24 cellular contexts compared by ENCODE assay signal in the genomic region with DNA sequence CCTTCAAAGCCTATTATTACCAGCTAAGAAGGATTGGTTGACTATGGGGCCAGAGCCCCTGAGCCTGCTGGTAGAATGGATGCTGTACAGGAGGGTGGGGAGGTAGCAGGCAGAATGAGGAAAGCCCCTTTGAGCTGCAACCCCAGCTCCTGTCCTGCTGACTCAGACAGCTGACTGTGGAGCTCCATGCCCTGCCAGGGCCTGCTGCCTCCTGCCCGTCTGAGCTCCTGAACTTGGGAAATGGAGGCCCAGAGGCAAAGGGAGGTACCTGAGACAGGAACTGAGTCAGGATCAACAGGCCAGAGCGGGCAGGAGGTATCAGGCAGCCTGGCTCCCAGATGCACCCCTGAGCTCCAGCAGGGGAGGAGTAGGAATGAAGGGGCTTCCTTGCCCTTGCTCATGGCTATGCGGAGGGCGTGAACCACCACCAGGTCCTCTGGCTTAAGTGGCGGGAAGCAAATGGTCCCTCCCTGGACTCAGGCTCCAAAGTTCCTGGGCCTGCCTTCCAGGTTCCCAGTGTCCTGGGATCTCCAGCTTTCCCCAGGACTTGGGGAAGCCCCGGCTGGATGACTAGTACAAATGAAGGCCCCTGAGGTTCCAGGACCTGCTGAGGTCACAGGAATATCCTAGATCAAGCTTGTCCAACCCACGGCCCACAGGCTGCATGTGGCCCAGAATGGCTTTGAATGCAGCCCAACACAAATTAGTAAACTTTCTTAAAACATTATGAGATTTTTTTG. TPM values are rescaled to one million over a fixed set of nuclear protein-coding genes. Genes with fewer than 3 reads are reported as not detected.
A peak's percentile ranks its signal among the peaks of the same experiment; 100 is the strongest.
DNase-seq lines count a peak whose midpoint lies in the region; ATAC-seq and TF ChIP-seq lines count a peak whose summit lies in the region.
"Had no signal": no experiment of that assay in that cellular context is flagged by ENCODE, and none has a peak within 500 bp of the region (broad histone marks: within the 10 kb centered on the region; RNA-seq: fewer than 3 reads in every experiment).

No MANE protein-coding gene starts in this region.

- no peak for TF ChIP-seq EP300 in ovary (IDR thresholded peaks at IDR 0.05)

- CTCF ChIA-PET in PC-3 (lab: Charles Lee) = interaction anchor here (0.6 kb wide), 1 partner anchor 89 kb away, joined by 4 read pairs; no protein-coding TSS in a partner anchor

- no peaks in the 10 kb centered on the region for H4K20me1 ChIP-seq in GM23248 (ENCODE audit: insufficient read depth)
- H4K20me1 ChIP-seq in PC-3 (ENCODE audit: low read length) = peaks cover 7% of the 10 kb centered on the region; the same call in 1 of the 2 replicates

- intact Hi-C loops in PC-3 (cut with micrococcal nuclease) = no loop called here
- intact Hi-C loops in ovary (cut with DNase I) = no loop called here

- in situ Hi-C loops in GM23248 (cut with MboI) = no loop called here

- H3K4me3 ChIP-seq in GM23248 = no peak overlapping the region
- no peak overlapping the region for H3K4me3 ChIP-seq in PC-3 (ENCODE audit: low read length)
- H3K4me3 ChIP-seq in trophoblast cell (ENCODE audit: low read depth, low read length) = no peak overlapping the region
- H3K4me3 ChIP-seq in ovary = no peak overlapping the region
- H3K4me3 ChIP-seq: coronary artery, right atrium auricular region had no signal

- H3K9ac ChIP-seq in GM23248 = no peak overlapping the region
- H3K9ac ChIP-seq in PC-3 (ENCODE audit: low read length) = no peak overlapping the region
- H3K9ac ChIP-seq in trophoblast cell (ENCODE audit: low read length) = no peak overlapping the region

- WGBS in GM23248 (ENCODE audit: low coverage in 1 of 2, low lambda C conversion rate in 2 of 2, missing lambda C conversion rate in 2 of 2), 2 experiments = 92 to 94% methylated on average over 7 of the region's 7 CpGs
- WGBS in trophoblast cell (ENCODE audit: extremely low coverage, insufficient coverage, insufficient read length) = no CpG with 5 or more reads among the region's 7 CpGs
- 91% methylated on average over 7 of the region's 7 CpGs for WGBS in ovary, 3 donors

- no TSS peak for BruUV-seq in PC-3 (replicated peaks; lab: Mats Ljungman, UMichigan)

- peak overlapping the region; percentile 29 for H2BK5ac ChIP-seq in trophoblast cell (ENCODE audit: low read depth, low read length, poor library complexity)

- H3K23ac ChIP-seq in trophoblast cell (ENCODE audit: low read length) = no peak overlapping the region

- no peak overlapping the region for H3K14ac ChIP-seq in trophoblast cell (ENCODE audit: low read length)

- H3K9me3 ChIP-seq in GM23248 (ENCODE audit: low read depth) (no peaks in the 10 kb centered on the region), PC-3 (ENCODE audit: low read length) (no peaks in the 10 kb centered on the region), trophoblast cell (ENCODE audit: insufficient read depth, low read depth, low read length) (peaks cover 5% of the 10 kb centered on the region), ovary (no peaks in the 10 kb centered on the region)
- H3K9me3 ChIP-seq: right atrium auricular region had no signal

- H3K4me1 ChIP-seq in GM23248 (ENCODE audit: insufficient read depth) (no peaks in the 10 kb centered on the region), PC-3 (ENCODE audit: insufficient read depth, low read length) (peaks cover 58% of the 10 kb centered on the region), trophoblast cell (ENCODE audit: control insufficient read depth in 1 of 2, insufficient read depth in 2 of 2, low read length in 2 of 2) (peaks cover 35 to 37% of the 10 kb centered on the region in 2 experiments), ovary (ENCODE audit: insufficient read depth) (peaks cover 2% of the 10 kb centered on the region)

- H3K9me2 ChIP-seq in GM23248 (ENCODE audit: insufficient read depth) = no peaks in the 10 kb centered on the region
- no peaks in the 10 kb centered on the region for H3K9me2 ChIP-seq in PC-3 (replicated peaks; ENCODE audit: low read length)

- no peak overlapping the region for H4K8ac ChIP-seq in trophoblast cell (ENCODE audit: low read depth, low read length)

- no peak for TF ChIP-seq POLR2A in ovary (IDR thresholded peaks at IDR 0.05)

- no peak overlapping the region for H3K4ac ChIP-seq in trophoblast cell (ENCODE audit: low read depth, low read length)

- peak; percentile 9 for DNase-seq in GM23248
- DNase-seq in PC-3 = peak; percentile 34
- peak; percentile 98 for DNase-seq in epithelial cell of prostate (ENCODE audit: low read depth, low spot score)
- no peak for DNase-seq in trophoblast cell
- no peak for DNase-seq in GM03348 (ENCODE audit: low spot score)
- no peak for DNase-seq in ovary
- DNase-seq: activated CD4-positive, alpha-beta T cell treated with anti-CD3 and anti-CD28 coated beads, Interleukin-2, amount 10 ng/mL, durations not matched to agents 24 days and 14 days; activated effector memory CD4-positive, alpha-beta T cell treated with Interleukin-2 at 50 U/mL for 16 hours; brain microvascular endothelial cell; left colon; mesendoderm; NCI-H1417; NCI-H2081 treated with DMSO at 0.1 percent for 48 hours; NCI-H510A; NK-92 treated with Interleukin-12 subunit alpha and Interleukin-12 subunit beta, amount 100 ng/mL, for 24 hours; stimulated activated CD4-positive, alpha-beta T cell treated with anti-CD3 and anti-CD28 coated beads, Interleukin-12 subunit alpha, Interleukin-12 subunit beta, amount 100 ng/mL, for 4 hours; T-helper 2 cell had no signal

- H3K18ac ChIP-seq in trophoblast cell (ENCODE audit: low read length) = no peak overlapping the region

- no peaks in the 10 kb centered on the region for H3K79me2 ChIP-seq in GM23248 (ENCODE audit: insufficient read depth)
- H3K79me2 ChIP-seq in PC-3 (ENCODE audit: low read length) = peaks cover 12% of the 10 kb centered on the region
- H3K79me2 ChIP-seq in trophoblast cell (ENCODE audit: control insufficient read depth, insufficient read depth, low read length, poor library complexity) = peaks cover 2% of the 10 kb centered on the region

- H2AFZ ChIP-seq in GM23248 = no peak overlapping the region
- H2AFZ ChIP-seq in PC-3 (ENCODE audit: low read length) = no peak overlapping the region
- H2AFZ ChIP-seq in trophoblast cell (ENCODE audit: insufficient read depth, low read length, poor library complexity) = no peak overlapping the region

- H3K79me1 ChIP-seq in trophoblast cell (ENCODE audit: low read length) = peaks cover 14% of the 10 kb centered on the region

- H3K27me3 ChIP-seq in GM23248 (replicated peaks; ENCODE audit: insufficient read depth) (no peaks in the 10 kb centered on the region), PC-3 (ENCODE audit: low read length) (no peaks in the 10 kb centered on the region), trophoblast cell (ENCODE audit: insufficient read depth, low read length) (no peaks in the 10 kb centered on the region), ovary (no peaks in the 10 kb centered on the region)
- H3K27me3 ChIP-seq: brain microvascular endothelial cell, right atrium auricular region had no signal

- POLR2A ChIA-PET in PC-3 (lab: Charles Lee; ENCODE audit: unreplicated experiment) = no interaction called here

- H2BK12ac ChIP-seq in trophoblast cell (ENCODE audit: low read length) = peak overlapping the region; percentile 12

- no peak overlapping the region for H2AK5ac ChIP-seq in trophoblast cell (ENCODE audit: low read length)

- H3K4me2 ChIP-seq in GM23248 (ENCODE audit: unreplicated experiment) = no peak overlapping the region
- 0 out of 2 replicates have a peak overlapping the region, but pooled peaks have one; percentile 8 for H3K4me2 ChIP-seq in PC-3 (ENCODE audit: low read length)
- H3K4me2 ChIP-seq in trophoblast cell (ENCODE audit: low read length) = no peak overlapping the region

- TF ChIP-seq CTCF in PC-3 (conservative IDR thresholded peaks at IDR 0.05; ENCODE audit: low read depth, low read length) (no peak), ovary (IDR thresholded peaks at IDR 0.05) (no peak)

- no peak for ATAC-seq in PC-3
- ATAC-seq in GM21619 (IDR thresholded peaks at IDR 0.05; ENCODE audit: unreplicated experiment) = no peak
- ATAC-seq in HG03135 (IDR thresholded peaks at IDR 0.05; ENCODE audit: unreplicated experiment) = no peak
- ATAC-seq: left colon had no signal

- H2BK120ac ChIP-seq in trophoblast cell (ENCODE audit: insufficient read depth, low read length, poor library complexity) = no peak overlapping the region

- H4K91ac ChIP-seq in trophoblast cell (ENCODE audit: low read depth, low read length) = peak overlapping the region; percentile 25

- no peak overlapping the region for H3K27ac ChIP-seq in GM23248
- H3K27ac ChIP-seq in PC-3 (ENCODE audit: low read length) = peak overlapping the region; percentile 33
- H3K27ac ChIP-seq in epithelial cell of prostate = peak overlapping the region; percentile 99
- no peak overlapping the region for H3K27ac ChIP-seq in trophoblast cell (ENCODE audit: low read depth, low read length)
- H3K27ac ChIP-seq in ovary = no peak overlapping the region
- H3K27ac ChIP-seq: brain microvascular endothelial cell, coronary artery, right atrium auricular region had no signal

- no peak overlapping the region for H4K12ac ChIP-seq in trophoblast cell (ENCODE audit: low read depth, low read length)

- H3F3A ChIP-seq in GM23248 (ENCODE audit: insufficient read depth) (peaks cover 5% of the 10 kb centered on the region; the same call in 1 of the 2 replicates), PC-3 (ENCODE audit: low read length, unreplicated experiment) (peaks cover 16% of the 10 kb centered on the region)

- no peaks in the 10 kb centered on the region; the same call in 1 of the 2 replicates for H3K36me3 ChIP-seq in GM23248 (ENCODE audit: low read depth)
- peaks cover 8% of the 10 kb centered on the region for H3K36me3 ChIP-seq in PC-3 (ENCODE audit: low read depth, low read length)
- H3K36me3 ChIP-seq in trophoblast cell (ENCODE audit: control insufficient read depth in 1 of 2, insufficient read depth in 2 of 2, low read length in 2 of 2) = peaks cover 17 to 19% of the 10 kb centered on the region in 2 experiments
- no peaks in the 10 kb centered on the region for H3K36me3 ChIP-seq in ovary

RNA-seq across cellular contexts. Expression of gene SFN, which starts 3.9 kb away (rescaled TPM):
- total RNA-seq in GM23248 (2014; rRNA removed; shearing (Covaris generic)) = not detected in 2 replicates
- not detected in 2 replicates for polyA plus RNA-seq in GM23248 (2016; fragmentation: Nextera tagmentation; extraction: Ambion mirVana)
- total RNA-seq in PC-3 (2014; rRNA removed) = 411 and 577 TPM in 2 replicates
- polyA plus RNA-seq in trophoblast cell (2013) = 45.3 and 46.7 TPM in 2 replicates
- under 1 TPM in 5 of 7 donors, not detected in 2; 0.35 to 0.80 (median 0.37) TPM for total RNA-seq in ovary
- under 1 TPM in 1 of 2 donors, not detected in 1; 0.17 TPM for polyA plus RNA-seq in ovary

RNA-seq across cellular contexts. Expression of gene GPN2, which starts 31.0 kb away (rescaled TPM):
- 11.9 and 12.1 TPM in 2 replicates for total RNA-seq in GM23248 (2014; rRNA removed; shearing (Covaris generic))
- polyA plus RNA-seq in GM23248 (2016; fragmentation: Nextera tagmentation; extraction: Ambion mirVana) (26.3 and 27.9 TPM in 2 replicates), ovary (10 to 100 TPM; 14.6 to 20.9 TPM)
- total RNA-seq in PC-3 (2014; rRNA removed) (24.6 and 28.2 TPM in 2 replicates), ovary (10 to 100 TPM in 5 of 7 donors, 1 to 10 TPM in 2; 6.9 to 27.8 (median 20.4) TPM)
- polyA plus RNA-seq in trophoblast cell (2013) = 22.9 and 24.1 TPM in 2 replicates

RNA-seq across cellular contexts. Expression of gene ZDHHC18, which starts 32.6 kb away (rescaled TPM):
- 11.6 and 12.8 TPM in 2 replicates for total RNA-seq in GM23248 (2014; rRNA removed; shearing (Covaris generic))
- polyA plus RNA-seq in GM23248 (2016; fragmentation: Nextera tagmentation; extraction: Ambion mirVana) = 1.3 and 1.9 TPM in 2 replicates
- 18.1 and 26.9 TPM in 2 replicates for total RNA-seq in PC-3 (2014; rRNA removed)
- 33.2 and 34.4 TPM in 2 replicates for polyA plus RNA-seq in trophoblast cell (2013)
- 10 to 100 TPM; 10.7 to 15.8 (median 12.3) TPM for total RNA-seq in ovary
- 10 to 100 TPM in 1 of 2 donors, 1 to 10 TPM in 1; 9.5 to 12.9 TPM for polyA plus RNA-seq in ovary

RNA-seq across cellular contexts. Expression of gene GPATCH3, which starts 41.2 kb away (rescaled TPM):
- total RNA-seq in GM23248 (2014; rRNA removed; shearing (Covaris generic)) = 6.3 and 6.8 TPM in 2 replicates
- polyA plus RNA-seq in GM23248 (2016; fragmentation: Nextera tagmentation; extraction: Ambion mirVana) = 9.3 and 10.8 TPM in 2 replicates
- total RNA-seq in PC-3 (2014; rRNA removed) = 16.1 and 18.8 TPM in 2 replicates
- polyA plus RNA-seq in trophoblast cell (2013) = 17.8 and 18.2 TPM in 2 replicates
- total RNA-seq in ovary = 10 to 100 TPM in 5 of 7 donors, 1 to 10 TPM in 2; 3.1 to 16.4 (median 11.3) TPM
- polyA plus RNA-seq in ovary = 1 to 10 TPM; 7.6 to 9.6 TPM

RNA-seq across cellular contexts. Expression of gene NR0B2, which starts 54.7 kb away (rescaled TPM):
- total RNA-seq in GM23248 (2014; rRNA removed; shearing (Covaris generic)) = not detected in 2 replicates
- polyA plus RNA-seq in GM23248 (2016; fragmentation: Nextera tagmentation; extraction: Ambion mirVana) (not detected in 2 replicates), ovary (under 1 TPM in 1 of 2 donors, not detected in 1; 0.18 TPM)
- total RNA-seq in PC-3 (2014; rRNA removed) (not detected in 2 replicates), ovary (under 1 TPM in 1 of 7 donors, not detected in 6; 0.18 TPM)
- polyA plus RNA-seq in trophoblast cell (2013) = not detected in 2 replicates
- total RNA-seq: activated CD4-positive, alpha-beta T cell treated with anti-CD3 and anti-CD28 coated beads, Interleukin-2, amount 10 ng/mL, durations not matched to agents 24 days and 14 days; HFFc6; IMR-90; omental fat pad had no signal
- polyA plus RNA-seq: IMR-90 had no signal

Comparison
In these comparisons a context has a peak if more than half of its experiments do, and no peak if none do; other contexts are left out.
1. DNase-seq: peak in GM23248 (single experiment), PC-3 (single experiment) and epithelial cell of prostate (single experiment); none in trophoblast cell (0 of 2), GM03348 (single experiment) and ovary (0 of 5).
2. H3K27ac ChIP-seq: peak in PC-3 (single experiment) and epithelial cell of prostate (single experiment); none in GM23248 (single experiment), trophoblast cell (single experiment) and ovary (0 of 2).
3. RNA of gene SFN, which starts 3.9 kb away (total RNA-seq): 411 to 577 TPM in PC-3; 0.35 to 0.80 TPM in ovary and not detected in GM23248; every median in the first group is over 100 times any median in the second.